Comparison of ENCODE assay signal across 15 cellular contexts in genomic region chr3:195750797-195751520, GRCh38. TPM values are rescaled to one million over a fixed set of nuclear protein-coding genes. Genes with fewer than 3 reads are reported as not detected.
A peak's percentile ranks its signal among the peaks of the same experiment; 100 is the strongest.
DNase-seq lines count a peak whose midpoint lies in the region; ATAC-seq, FAIRE-seq and TF ChIP-seq lines count a peak whose summit lies in the region.
"Had no signal": no experiment of that assay in that cellular context is flagged by ENCODE, and none has a peak within 500 bp of the region (broad histone marks: within the 10 kb centered on the region; RNA-seq: fewer than 3 reads in every experiment).

No MANE protein-coding gene starts in this region.

- H3K9me3 ChIP-seq in lower lobe of right lung: no peaks in the 10 kb centered on the region
- H3K9me3 ChIP-seq: BLaER1 had no signal

- FAIRE-seq in GM19239 (lab: Jason Lieb, UNC): no peak
- FAIRE-seq: H54 had no signal

- peaks cover 0 to 4% of the 10 kb centered on the region in 2 donors for H3K9me3 Mint-ChIP-seq in stimulated activated naive B cell treated with anti-CD40 and anti-IgM and Interleukin-4, amounts not matched to agents 10 μg/mL and 1 μg/mL and 100 μg/mL, for 72 hours
- H3K9me3 Mint-ChIP-seq: CD8-positive, alpha-beta memory T cell had no signal

- peaks cover 9% of the 10 kb centered on the region for H3K4me1 ChIP-seq in lower lobe of right lung

- H3K27ac ChIP-seq in lower lobe of right lung: no peak overlapping the region
- H3K27ac ChIP-seq: 22Rv1, BLaER1, GM23248 had no signal

- no peak overlapping the region for H3K27ac Mint-ChIP-seq in stimulated activated naive B cell treated with anti-CD40 and anti-IgM and Interleukin-4, amounts not matched to agents 10 μg/mL and 1 μg/mL and 100 μg/mL, for 72 hours

- peaks cover 18 to 30% of the 10 kb centered on the region in 2 donors for H3K27me3 Mint-ChIP-seq in stimulated activated naive B cell treated with anti-CD40 and anti-IgM and Interleukin-4, amounts not matched to agents 10 μg/mL and 1 μg/mL and 100 μg/mL, for 72 hours

- no peaks in the 10 kb centered on the region for H3K27me3 ChIP-seq in lower lobe of right lung (ENCODE audit: low read depth)
- H3K27me3 ChIP-seq: BLaER1 had no signal

- H3K4me3 Mint-ChIP-seq in stimulated activated naive B cell treated with anti-CD40 and anti-IgM and Interleukin-4, amounts not matched to agents 10 μg/mL and 1 μg/mL and 100 μg/mL, for 72 hours: no peak overlapping the region
- H3K4me3 Mint-ChIP-seq: CD8-positive, alpha-beta memory T cell had no signal

- ATAC-seq in left cardiac atrium (no peak), left ventricle myocardium superior (no peak), lower lobe of right lung (no peak)
- no peak for ATAC-seq in stimulated activated naive B cell treated with anti-CD40 and anti-IgM and Interleukin-4, amounts not matched to agents 10 μg/mL and 1 μg/mL and 100 μg/mL, for 72 hours (replicated peaks)

- H3K36me3 Mint-ChIP-seq in stimulated activated naive B cell treated with anti-CD40 and anti-IgM and Interleukin-4, amounts not matched to agents 10 μg/mL and 1 μg/mL and 100 μg/mL, for 72 hours: peaks cover 3 to 6% of the 10 kb centered on the region in 2 donors
- H3K36me3 Mint-ChIP-seq: CD8-positive, alpha-beta memory T cell had no signal

- H3K4me3 ChIP-seq in lower lobe of right lung: no peak overlapping the region
- H3K4me3 ChIP-seq: BLaER1, GM23248 had no signal

- no peaks in the 10 kb centered on the region for H3K36me3 ChIP-seq in lower lobe of right lung
- H3K36me3 ChIP-seq: BLaER1 had no signal

- intact Hi-C loops in left cardiac atrium (cut with DNase I) (no loop called here), left ventricle myocardium superior (cut with micrococcal nuclease) (no loop called here), lower lobe of right lung (cut with DNase I) (no loop called here)

- TF ChIP-seq CTCF in lower lobe of right lung (IDR thresholded peaks at IDR 0.05): no peak

- peak; percentile 20 for DNase-seq in NCI-H146 (lab: John Stamatoyannopoulos, UW)
- no peak for DNase-seq in NCI-H146 treated with DMSO at 0.1 percent for 48 hours (lab: John Stamatoyannopoulos, UW; ENCODE audit: unreplicated experiment)
- DNase-seq in left cardiac atrium: peak; percentile 12
- no peak for DNase-seq in left ventricle myocardium superior
- peak; percentile 43 for DNase-seq in lower lobe of right lung
- no peak for DNase-seq in GM19239 (ENCODE audit: insufficient read length, low spot score)
- DNase-seq in stimulated activated naive B cell treated with anti-CD40 and anti-IgM and Interleukin-4, amounts not matched to agents 10 μg/mL and 1 μg/mL and 100 μg/mL, for 72 hours: no peak
- DNase-seq in mucosa of gallbladder (ENCODE audit: low spot score): no peak
- DNase-seq: AML-193; CD8-positive, alpha-beta memory T cell; GF-D8; GM23248 had no signal

- H3K4me1 Mint-ChIP-seq in stimulated activated naive B cell treated with anti-CD40 and anti-IgM and Interleukin-4, amounts not matched to agents 10 μg/mL and 1 μg/mL and 100 μg/mL, for 72 hours: peaks cover 7 to 20% of the 10 kb centered on the region in 2 donors

RNA-seq across cellular contexts. Expression of gene MUC20, which starts 30.2 kb away (rescaled TPM):
- total RNA-seq in left cardiac atrium (1 to 10 TPM; 1.8 to 4.7 TPM), left ventricle myocardium superior (3.6 TPM), lower lobe of right lung (14.3 TPM), mucosa of gallbladder (198 TPM)
- total RNA-seq: GM23248 had no signal

Comparison
In these comparisons a context has a peak if more than half of its experiments do, and no peak if none do; other contexts are left out.
1. DNase-seq: peak in NCI-H146 (single experiment), left cardiac atrium (single experiment) and lower lobe of right lung (single experiment); none in NCI-H146 treated with DMSO at 0.1 percent for 48 hours (single experiment), left ventricle myocardium superior (single experiment), GM19239 (single experiment), stimulated activated naive B cell treated with anti-CD40 and anti-IgM and Interleukin-4, amounts not matched to agents 10 μg/mL and 1 μg/mL and 100 μg/mL, for 72 hours (single experiment) and mucosa of gallbladder (single experiment).
2. RNA of gene MUC20, which starts 30.2 kb away (total RNA-seq): 198 TPM in mucosa of gallbladder (single experiment); 14.3 TPM in lower lobe of right lung (single experiment), 1.8 to 4.7 TPM in left cardiac atrium and 3.6 TPM in left ventricle myocardium superior (single experiment); every median in the first group is over 10 times any median in the second.